24 cellular contexts compared by ENCODE assay signal in the genomic region with DNA sequence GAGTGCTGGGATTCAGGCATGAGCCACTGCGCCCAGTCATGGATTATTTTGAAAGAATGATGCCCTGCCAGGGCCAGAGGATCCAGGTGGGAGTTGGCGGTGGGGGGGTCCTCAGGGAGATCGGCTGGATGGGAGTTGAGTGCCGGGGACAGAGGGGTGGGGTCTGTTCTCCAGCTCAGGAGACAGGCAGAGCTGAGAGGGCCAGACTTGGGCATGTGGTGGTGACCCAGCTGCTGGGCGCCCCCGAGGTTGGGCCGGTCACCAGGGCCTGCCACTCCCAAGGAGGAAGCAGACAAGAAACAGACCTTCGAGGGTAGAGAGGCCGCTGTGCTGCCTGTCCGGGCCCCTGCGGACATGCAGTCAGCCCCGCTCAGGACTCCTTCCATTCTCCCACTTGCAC. TPM values are rescaled to one million over a fixed set of nuclear protein-coding genes. Genes with fewer than 3 reads are reported as not detected.
DNase-seq lines count a peak whose midpoint lies in the region; ATAC-seq and TF ChIP-seq lines count a peak whose summit lies in the region.
"Had no signal": no experiment of that assay in that cellular context is flagged by ENCODE, and none has a peak within 500 bp of the region (broad histone marks: within the 10 kb centered on the region; RNA-seq: fewer than 3 reads in every experiment).

No MANE protein-coding gene starts in this region.

- H3K27me3 ChIP-seq in HUES48 (ENCODE audit: control insufficient read depth, insufficient read depth, low read length) = no peaks in the 10 kb centered on the region
- no peaks in the 10 kb centered on the region for H3K27me3 ChIP-seq in iPS-20b (ENCODE audit: insufficient read depth, low read length)
- H3K27me3 ChIP-seq: ovary had no signal

- no peaks in the 10 kb centered on the region for H3K4me1 Mint-ChIP-seq in osteocyte (ENCODE audit: unreplicated experiment)
- H3K4me1 Mint-ChIP-seq: activated B cell treated with CpG ODN at 0.5 μM for 24 hours; IgD-negative memory B cell; stimulated activated naive B cell treated with anti-CD40 and anti-IgM and Interleukin-4, amounts not matched to agents 10 μg/mL and 1 μg/mL and 100 μg/mL, for 72 hours had no signal

- 0 out of 2 replicates have a peak, but pooled peaks cover 5% of the 10 kb centered on the region for H3K36me3 ChIP-seq in HUES48 (ENCODE audit: control insufficient read depth, insufficient read depth, low read length)
- H3K36me3 ChIP-seq in iPS-20b (ENCODE audit: insufficient read depth, low read depth, low read length) = peaks cover 9% of the 10 kb centered on the region
- H3K36me3 ChIP-seq: ovary had no signal

- no peaks in the 10 kb centered on the region for H3K9me3 Mint-ChIP-seq in osteocyte (ENCODE audit: unreplicated experiment)
- H3K9me3 Mint-ChIP-seq: activated B cell treated with CpG ODN at 0.5 μM for 24 hours; activated CD8-positive, alpha-beta T cell treated with anti-CD3 and anti-CD28 coated beads for 36 hours; activated naive CD4-positive, alpha-beta T cell treated with anti-CD3 and anti-CD28 coated beads for 36 hours; IgD-negative memory B cell; stimulated activated naive B cell treated with anti-CD40 and anti-IgM and Interleukin-4, amounts not matched to agents 10 μg/mL and 1 μg/mL and 100 μg/mL, for 72 hours had no signal

- DNase-seq in ELF-1 (ENCODE audit: low read depth, low spot score) = peak; percentile 63
- DNase-seq in osteocyte (ENCODE audit: extremely low spot score, unreplicated experiment) = peak; percentile 19
- no peak for DNase-seq in stimulated activated CD4-positive, alpha-beta T cell treated with anti-CD3 and anti-CD28 coated beads, Interleukin-1b, Interleukin-23, amount 100 ng/mL, for 48 hours
- DNase-seq in middle frontal gyrus (ENCODE audit: extremely low spot score, low spot score) = no peak
- DNase-seq: activated B cell treated with CpG ODN at 0.5 μM for 24 hours; activated CD8-positive, alpha-beta T cell treated with anti-CD3 and anti-CD28 coated beads for 36 hours; activated naive CD4-positive, alpha-beta T cell treated with anti-CD3 and anti-CD28 coated beads for 36 hours; activated T-cell treated with anti-CD3 and anti-CD28 coated beads, Interleukin-2, amount 50 U/mL, for 1 hour; caudate nucleus; DMS79; foreskin melanocyte; NCI-H1417; NCI-H2107; NCI-H526; ovary; SK-N-SH; stimulated activated naive B cell treated with anti-CD40 and anti-IgM and Interleukin-4, amounts not matched to agents 10 μg/mL and 1 μg/mL and 100 μg/mL, for 72 hours had no signal

- no peaks in the 10 kb centered on the region for H3K9me3 ChIP-seq in HUES48 (ENCODE audit: control insufficient read depth, insufficient read depth, low read length)
- H3K9me3 ChIP-seq in iPS-20b (ENCODE audit: insufficient read depth, low read depth, low read length) = no peaks in the 10 kb centered on the region
- H3K9me3 ChIP-seq: ovary, SK-N-SH had no signal

- no peak overlapping the region for H3K4me3 Mint-ChIP-seq in osteocyte (ENCODE audit: unreplicated experiment)
- H3K4me3 Mint-ChIP-seq: activated B cell treated with CpG ODN at 0.5 μM for 24 hours; activated CD8-positive, alpha-beta T cell treated with anti-CD3 and anti-CD28 coated beads for 36 hours; activated naive CD4-positive, alpha-beta T cell treated with anti-CD3 and anti-CD28 coated beads for 36 hours; stimulated activated naive B cell treated with anti-CD40 and anti-IgM and Interleukin-4, amounts not matched to agents 10 μg/mL and 1 μg/mL and 100 μg/mL, for 72 hours had no signal

- H3K36me3 Mint-ChIP-seq in osteocyte (ENCODE audit: unreplicated experiment) = no peaks in the 10 kb centered on the region
- H3K36me3 Mint-ChIP-seq: stimulated activated naive B cell treated with anti-CD40 and anti-IgM and Interleukin-4, amounts not matched to agents 10 μg/mL and 1 μg/mL and 100 μg/mL, for 72 hours had no signal

- H3K4me1 ChIP-seq in HUES48 (ENCODE audit: control insufficient read depth, insufficient read depth, low read length) (peaks cover 13% of the 10 kb centered on the region), iPS-20b (ENCODE audit: insufficient read depth, low read length) (no peaks in the 10 kb centered on the region; the same call in 1 of the 2 replicates)

- H3K4me3 ChIP-seq in HUES48 (ENCODE audit: low read depth, low read length) (no peak overlapping the region), iPS-20b (ENCODE audit: low read length) (no peak overlapping the region)
- H3K4me3 ChIP-seq: ovary had no signal

- peaks cover 34% of the 10 kb centered on the region for H3K27me3 Mint-ChIP-seq in osteocyte (ENCODE audit: unreplicated experiment)

- H3K27ac ChIP-seq in HUES48 (ENCODE audit: low read depth, low read length) (peak overlapping the region; percentile 86), iPS-20b (ENCODE audit: low read length) (no peak overlapping the region)
- H3K27ac ChIP-seq: ovary had no signal

- H3K27ac Mint-ChIP-seq in osteocyte (ENCODE audit: unreplicated experiment) = no peak overlapping the region
- H3K27ac Mint-ChIP-seq: activated B cell treated with CpG ODN at 0.5 μM for 24 hours; activated CD8-positive, alpha-beta T cell treated with anti-CD3 and anti-CD28 coated beads for 36 hours; activated naive CD4-positive, alpha-beta T cell treated with anti-CD3 and anti-CD28 coated beads for 36 hours; IgD-negative memory B cell; stimulated activated naive B cell treated with anti-CD40 and anti-IgM and Interleukin-4, amounts not matched to agents 10 μg/mL and 1 μg/mL and 100 μg/mL, for 72 hours had no signal

- ATAC-seq in GM21526 (IDR thresholded peaks at IDR 0.05; ENCODE audit: low FRiP score, unreplicated experiment) (no peak), HG02763 (IDR thresholded peaks at IDR 0.05; ENCODE audit: unreplicated experiment) (no peak)
- ATAC-seq: activated CD8-positive, alpha-beta T cell treated with anti-CD3 and anti-CD28 coated beads for 36 hours; left colon; stimulated activated naive B cell treated with anti-CD40 and anti-IgM and Interleukin-4, amounts not matched to agents 10 μg/mL and 1 μg/mL and 100 μg/mL, for 72 hours had no signal

- no peak for TF ChIP-seq CTCF in osteocyte (IDR thresholded peaks at IDR 0.05)

- peak overlapping the region; percentile 44 for H3K9ac ChIP-seq in HUES48 (ENCODE audit: low read depth, low read length)
- peak overlapping the region; percentile 35; the same call in 1 of the 2 replicates for H3K9ac ChIP-seq in iPS-20b (ENCODE audit: low read depth, low read length)
- H3K9ac ChIP-seq: SK-N-SH had no signal

RNA-seq across cellular contexts. Expression of gene PRODH, which starts 11.8 kb away (rescaled TPM):
- total RNA-seq in osteocyte = 11.2 and 12.0 TPM in 2 replicates
- total RNA-seq: activated B cell treated with CpG ODN at 0.5 μM for 24 hours; activated CD8-positive, alpha-beta T cell treated with anti-CD3 and anti-CD28 coated beads for 36 hours; dermis microvascular lymphatic vessel endothelial cell had no signal

RNA-seq across cellular contexts. Expression of gene DGCR6, which starts 41.8 kb away (rescaled TPM):
- 4.3 and 5.2 TPM in 2 replicates for total RNA-seq in osteocyte

Comparison
In these comparisons a context has a peak if more than half of its experiments do, and no peak if none do; other contexts are left out.
1. DNase-seq: peak in ELF-1 (single experiment) and osteocyte (single experiment); none in stimulated activated CD4-positive, alpha-beta T cell treated with anti-CD3 and anti-CD28 coated beads, Interleukin-1b, Interleukin-23, amount 100 ng/mL, for 48 hours (single experiment) and middle frontal gyrus (single experiment).